ENCODE assay signal across 9 cellular contexts in the genomic region with DNA sequence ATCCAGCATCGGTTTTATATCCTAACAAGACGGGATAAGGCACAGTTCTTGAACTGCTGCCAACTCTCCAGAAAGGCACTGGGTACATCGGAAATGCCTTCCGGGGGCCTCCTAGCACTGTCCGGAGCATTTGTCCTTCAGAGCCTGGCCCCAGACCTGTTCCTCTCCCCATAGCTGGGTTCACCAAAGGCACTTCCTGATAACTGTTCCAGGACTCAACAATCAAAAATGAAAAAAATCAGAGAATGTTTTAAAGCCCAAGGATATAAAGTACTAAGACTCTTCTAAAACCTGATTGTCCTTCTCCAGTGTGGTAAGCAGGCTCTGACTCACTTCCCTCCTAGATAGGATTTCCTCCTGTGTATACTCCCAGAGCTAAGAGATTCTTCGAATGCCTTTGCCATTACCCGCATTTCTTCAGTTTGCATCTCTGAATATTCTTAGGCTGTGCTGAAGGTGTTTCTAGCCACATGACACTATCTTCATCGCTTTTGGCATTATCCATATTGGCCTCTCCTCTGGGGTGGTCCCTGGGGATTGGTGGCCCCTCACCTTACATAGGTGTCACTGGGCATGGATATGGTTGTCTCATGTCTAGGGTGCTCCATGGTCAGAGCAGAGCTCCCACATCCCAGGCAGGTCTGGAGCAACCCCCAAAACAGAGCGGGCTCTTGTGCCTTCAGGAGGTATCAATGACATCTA.
A peak's percentile ranks its signal among the peaks of the same experiment; 100 is the strongest.
DNase-seq lines count a peak whose midpoint lies in the region; ATAC-seq and TF ChIP-seq lines count a peak whose summit lies in the region.
"Had no signal": no experiment of that assay in that cellular context is flagged by ENCODE, and none has a peak within 500 bp of the region (broad histone marks: within the 10 kb centered on the region; RNA-seq: fewer than 3 reads in every experiment).

No MANE protein-coding gene starts in this region.

- no peak for TF ChIP-seq POLR2A in NB4 (IDR thresholded peaks at IDR 0.05; ENCODE audit: extremely low read depth, insufficient read length)
- no peak for TF ChIP-seq POLR2A in vagina (IDR thresholded peaks at IDR 0.05)

- H3K27me3 ChIP-seq in lower lobe of right lung (ENCODE audit: low read depth) (no peaks in the 10 kb centered on the region), vagina (no peaks in the 10 kb centered on the region)

- intact Hi-C loops in lower lobe of right lung (cut with DNase I) (no loop called here), vagina (cut with DNase I) (no loop called here)

- H3K4me1 ChIP-seq in lower lobe of right lung (peaks cover 8% of the 10 kb centered on the region), vagina (no peaks in the 10 kb centered on the region)

- DNase-seq in AG20443 (ENCODE audit: low spot score) (peak; percentile 90), NB4 (ENCODE audit: low read depth) (peak; percentile 17), epidermal melanocyte (ENCODE audit: insufficient read length, low spot score) (peak; percentile 66), lower lobe of right lung (no peak), activated gamma-delta T cell treated with Interleukin-2 at 50 U/mL for 16 hours (no peak), NCI-H510A (lab: John Stamatoyannopoulos, UW) (no peak), vagina (ENCODE audit: extremely low spot score in 2 of 2) (no peak)
- DNase-seq: stimulated activated CD4-positive, alpha-beta T cell treated with anti-CD3 and anti-CD28 coated beads, Interleukin-4, amount 100 ng/mL, for 1 hour had no signal

- no peaks in the 10 kb centered on the region for H3K9me3 ChIP-seq in lower lobe of right lung
- H3K9me3 ChIP-seq in vagina = no peaks in the 10 kb centered on the region

- H3K36me3 ChIP-seq in lower lobe of right lung = no peaks in the 10 kb centered on the region
- H3K36me3 ChIP-seq in vagina = no peaks in the 10 kb centered on the region

- TF ChIP-seq CTCF in NB4 (IDR thresholded peaks at IDR 0.05; ENCODE audit: low read depth, low read length) (no peak), lower lobe of right lung (IDR thresholded peaks at IDR 0.05) (no peak), vagina (IDR thresholded peaks at IDR 0.05) (no peak)

- ATAC-seq in lower lobe of right lung = peak; percentile 80 to 88
- no peak for ATAC-seq in HG02970 (IDR thresholded peaks at IDR 0.05; ENCODE audit: low FRiP score, unreplicated experiment)

- no peak overlapping the region for H3K4me3 ChIP-seq in NB4 (ENCODE audit: low read depth, low read length)
- no peak overlapping the region for H3K4me3 ChIP-seq in lower lobe of right lung
- H3K4me3 ChIP-seq in vagina = no peak overlapping the region

- H3K27ac ChIP-seq in lower lobe of right lung = peak overlapping the region; percentile 73
- H3K27ac ChIP-seq in vagina = no peak overlapping the region

Comparison
In these comparisons a context has a peak if more than half of its experiments do, and no peak if none do; other contexts are left out.
1. DNase-seq: peak in AG20443 (single experiment), NB4 (single experiment) and epidermal melanocyte (single experiment); none in lower lobe of right lung (single experiment), activated gamma-delta T cell treated with Interleukin-2 at 50 U/mL for 16 hours (single experiment), NCI-H510A (single experiment) and vagina (0 of 2).